ENCODE assay signal across 8 cellular contexts in genomic region chr14:49970474-49971147, GRCh38.
DNase-seq lines count a peak whose midpoint lies in the region; ATAC-seq and TF ChIP-seq lines count a peak whose summit lies in the region.

No MANE protein-coding gene starts in this region.

- H3K4me3 ChIP-seq in adipocyte (ENCODE audit: low read length) (peak overlapping the region; percentile 58), upper lobe of right lung (no peak overlapping the region)

- H3K4me1 ChIP-seq in adipocyte (ENCODE audit: control insufficient read depth, insufficient read depth, low read length) (peaks cover 66% of the 10 kb centered on the region), upper lobe of right lung (peaks cover 40% of the 10 kb centered on the region)

- peak; percentile 27 for DNase-seq in activated CD4-positive, alpha-beta T cell treated with anti-CD3 and anti-CD28 coated beads for 48 hours
- DNase-seq in activated CD4-positive, alpha-beta T cell treated with anti-CD3 and anti-CD28 coated beads, Interleukin-2, amount 50 U/mL, for 1 hour: no peak
- DNase-seq in adipocyte (ENCODE audit: low read depth) (peak; percentile 78), left lobe of liver (ENCODE audit: low spot score) (no peak), upper lobe of right lung (no peak), NCI-H526 treated with DMSO at 0.1 percent for 48 hours (lab: John Stamatoyannopoulos, UW) (no peak), Kasumi-1 (lab: John Stamatoyannopoulos, UW) (no peak)

- intact Hi-C loops in upper lobe of right lung (cut with DNase I): no loop called here

- H3K36me3 ChIP-seq in adipocyte (ENCODE audit: control insufficient read depth, insufficient read depth, low read length, severe bottlenecking): no peaks in the 10 kb centered on the region
- H3K36me3 ChIP-seq in upper lobe of right lung: no peaks in the 10 kb centered on the region

- H3K9me3 ChIP-seq in adipocyte (ENCODE audit: control insufficient read depth, low read length): no peaks in the 10 kb centered on the region
- H3K9me3 ChIP-seq in upper lobe of right lung: no peaks in the 10 kb centered on the region

- H3K27me3 ChIP-seq in adipocyte (replicated peaks; ENCODE audit: control insufficient read depth, insufficient read depth, low read length) (no peaks in the 10 kb centered on the region), upper lobe of right lung (no peaks in the 10 kb centered on the region)

- peak overlapping the region; percentile 75 for H3K9ac ChIP-seq in adipocyte (ENCODE audit: low read length)

- ATAC-seq in HG03460 (IDR thresholded peaks at IDR 0.05; ENCODE audit: unreplicated experiment) (peak; percentile 6), left lobe of liver (peak; percentile 12), upper lobe of right lung (peak; percentile 28)

- TF ChIP-seq CTCF in upper lobe of right lung (IDR thresholded peaks at IDR 0.05): no peak

- H3K27ac ChIP-seq in upper lobe of right lung: peak overlapping the region; percentile 81

Comparison
In these comparisons a context has a peak if more than half of its experiments do, and no peak if none do; other contexts are left out.
1. DNase-seq: peak in activated CD4-positive, alpha-beta T cell treated with anti-CD3 and anti-CD28 coated beads for 48 hours (single experiment) and adipocyte (single experiment); none in activated CD4-positive, alpha-beta T cell treated with anti-CD3 and anti-CD28 coated beads, Interleukin-2, amount 50 U/mL, for 1 hour (single experiment), left lobe of liver (single experiment), upper lobe of right lung (single experiment), NCI-H526 treated with DMSO at 0.1 percent for 48 hours (single experiment) and Kasumi-1 (0 of 2).
2. Peak in every context shown above with its lines, with median percentiles within 50 percentile points of each other: ATAC-seq.